ENCODE assay signal across 10 cellular contexts in genomic region chr15:78035861-78036476, GRCh38. TPM values are rescaled to one million over a fixed set of nuclear protein-coding genes. Genes with fewer than 3 reads are reported as not detected.
DNase-seq lines count a peak whose midpoint lies in the region; TF ChIP-seq lines count a peak whose summit lies in the region.
"Had no signal": no experiment of that assay in that cellular context is flagged by ENCODE, and none has a peak within 500 bp of the region (broad histone marks: within the 10 kb centered on the region; RNA-seq: fewer than 3 reads in every experiment).

No MANE protein-coding gene starts in this region.

- DNase-seq in CD4-positive, alpha-beta memory T cell: no peak
- DNase-seq in MM.1S (no peak), chondrocyte (ENCODE audit: low spot score) (no peak), osteocyte (ENCODE audit: extremely low spot score, unreplicated experiment) (no peak), NCI-H82 (lab: John Stamatoyannopoulos, UW) (no peak), AML-193 (lab: John Stamatoyannopoulos, UW) (no peak), NCI-H1417 treated with DMSO at 0.1 percent for 48 hours (lab: John Stamatoyannopoulos, UW) (no peak), NCI-H2081 treated with DMSO at 0.1 percent for 48 hours (lab: John Stamatoyannopoulos, UW) (no peak)

- H2AFZ ChIP-seq in MM.1S (ENCODE audit: low read length): no peak overlapping the region

- POLR2A ChIA-PET in CD4-positive, alpha-beta memory T cell (lab: Charles Lee; ENCODE audit: partially characterized antibody): interaction anchor here (0.8 to 32.5 kb wide), 10 partner anchors 8 to 72 kb away, joined by 3 to 984 read pairs (median 8); partner anchors contain the start of gene TBC1D2B

- CTCF ChIA-PET in CD4-positive, alpha-beta memory T cell (lab: Charles Lee; ENCODE audit: partially characterized antibody): interaction anchor here (1.0 to 5.1 kb wide), 12 partner anchors 12 to 94 kb away, joined by 3 to 45 read pairs (median 14); no protein-coding TSS in a partner anchor

- H3K27me3 ChIP-seq in CD4-positive, alpha-beta memory T cell (ENCODE audit: insufficient read depth, low read length): no peaks in the 10 kb centered on the region
- H3K27me3 ChIP-seq in MM.1S (replicated peaks; ENCODE audit: insufficient read depth, low read length): no peaks in the 10 kb centered on the region

- peak overlapping the region; percentile 86 for H3K4me2 ChIP-seq in MM.1S (ENCODE audit: low read depth, low read length)

- peaks cover 99% of the 10 kb centered on the region for H3K4me1 ChIP-seq in CD4-positive, alpha-beta memory T cell (ENCODE audit: insufficient read depth, low read length)
- H3K4me1 ChIP-seq in MM.1S (ENCODE audit: low read length): peaks cover 67% of the 10 kb centered on the region

- TF ChIP-seq CTCF in MM.1S (IDR thresholded peaks at IDR 0.05; ENCODE audit: low read length): no peak
- TF ChIP-seq CTCF in chondrocyte (IDR thresholded peaks at IDR 0.05): no peak
- TF ChIP-seq CTCF in osteocyte (IDR thresholded peaks at IDR 0.05): no peak

- H3K27me3 Mint-ChIP-seq in CD4-positive, alpha-beta memory T cell: no peaks in the 10 kb centered on the region
- H3K27me3 Mint-ChIP-seq in chondrocyte (ENCODE audit: low read depth) (no peaks in the 10 kb centered on the region), osteocyte (ENCODE audit: unreplicated experiment) (no peaks in the 10 kb centered on the region)

- H3K9me3 Mint-ChIP-seq in CD4-positive, alpha-beta memory T cell: no peaks in the 10 kb centered on the region
- H3K9me3 Mint-ChIP-seq in chondrocyte (ENCODE audit: low read depth) (no peaks in the 10 kb centered on the region), osteocyte (ENCODE audit: unreplicated experiment) (no peaks in the 10 kb centered on the region)

- no peaks in the 10 kb centered on the region for H4K20me1 ChIP-seq in MM.1S (ENCODE audit: insufficient read depth, low read length)

- peak overlapping the region; percentile 66 to 96 (median 91) for H3K27ac Mint-ChIP-seq in CD4-positive, alpha-beta memory T cell
- H3K27ac Mint-ChIP-seq in chondrocyte (ENCODE audit: unreplicated experiment) (peak overlapping the region; percentile 66), osteocyte (ENCODE audit: unreplicated experiment) (peak overlapping the region; percentile 64)

- peaks cover 28% of the 10 kb centered on the region for H3K79me2 ChIP-seq in MM.1S (ENCODE audit: low read length)

- H3K4me3 ChIP-seq in CD4-positive, alpha-beta memory T cell (ENCODE audit: low read length in 2 of 2): no peak overlapping the region
- 0 out of 2 replicates have a peak overlapping the region, but pooled peaks have one; percentile 44 for H3K4me3 ChIP-seq in MM.1S (ENCODE audit: low read length)

- peak overlapping the region in 7 of 8 donors; percentile 59 to 78 (median 71) for H3K4me3 Mint-ChIP-seq in CD4-positive, alpha-beta memory T cell
- H3K4me3 Mint-ChIP-seq in chondrocyte (ENCODE audit: unreplicated experiment) (no peak overlapping the region), osteocyte (ENCODE audit: unreplicated experiment) (no peak overlapping the region)

- no peaks in the 10 kb centered on the region for H3K9me3 ChIP-seq in CD4-positive, alpha-beta memory T cell (ENCODE audit: control insufficient read depth in 1 of 2, low read length in 2 of 2)
- no peaks in the 10 kb centered on the region for H3K9me3 ChIP-seq in MM.1S (replicated peaks; ENCODE audit: insufficient read depth, low read length)

- H3F3A ChIP-seq in MM.1S (ENCODE audit: insufficient read depth, low read length): peaks cover 38% of the 10 kb centered on the region

- H3K4me1 Mint-ChIP-seq in CD4-positive, alpha-beta memory T cell: peaks cover 77 to 94% (median 88%) of the 10 kb centered on the region in 4 donors
- H3K4me1 Mint-ChIP-seq in chondrocyte (ENCODE audit: low read depth) (peaks cover 32% of the 10 kb centered on the region), osteocyte (ENCODE audit: unreplicated experiment) (peaks cover 32% of the 10 kb centered on the region)

- no peaks in the 10 kb centered on the region for H3K36me3 ChIP-seq in CD4-positive, alpha-beta memory T cell (ENCODE audit: insufficient read depth, low read length)
- no peaks in the 10 kb centered on the region for H3K36me3 ChIP-seq in MM.1S (replicated peaks; ENCODE audit: insufficient read depth, low read length)

- no peak overlapping the region for H3K9ac ChIP-seq in MM.1S (ENCODE audit: low read length)

- H3K36me3 Mint-ChIP-seq in CD4-positive, alpha-beta memory T cell: peaks cover 13 to 23% of the 10 kb centered on the region in 2 donors
- H3K36me3 Mint-ChIP-seq in chondrocyte (ENCODE audit: low read depth): peaks cover 18% of the 10 kb centered on the region
- H3K36me3 Mint-ChIP-seq in osteocyte (ENCODE audit: unreplicated experiment): peaks cover 21% of the 10 kb centered on the region

- H3K27ac ChIP-seq in CD4-positive, alpha-beta memory T cell (ENCODE audit: low read depth, low read length): peak overlapping the region; percentile 69
- peak overlapping the region; percentile 88; the same call in 1 of the 2 replicates for H3K27ac ChIP-seq in MM.1S (ENCODE audit: low read length)

- intact Hi-C loops in CD4-positive, alpha-beta memory T cell (cut with micrococcal nuclease): loop anchor here (2.0 kb wide), 3 partner anchors 17 to 73 kb away; no protein-coding TSS in a partner anchor

- no peaks in the 10 kb centered on the region for H3K9me2 ChIP-seq in MM.1S (replicated peaks; ENCODE audit: insufficient read depth, low read length)

RNA-seq across cellular contexts. Expression of gene TBC1D2B, which starts 41.5 kb away (rescaled TPM):
- 100 to 1,000 TPM in 1 of 2 experiments, 10 to 100 TPM in 1; 98.1 to 114 TPM for total RNA-seq in CD4-positive, alpha-beta memory T cell
- polyA plus RNA-seq in CD4-positive, alpha-beta memory T cell: 10 to 100 TPM in 1 of 2 donors, 1 to 10 TPM in 1; 5.6 to 35.4 TPM
- total RNA-seq in chondrocyte (44.3 to 64.2 TPM (median 58.1 TPM) in 3 replicates), osteocyte (65.5 and 69.3 TPM in 2 replicates)

RNA-seq across cellular contexts. Expression of gene SH2D7, which starts 56.4 kb away (rescaled TPM):
- not detected for total RNA-seq in CD4-positive, alpha-beta memory T cell
- polyA plus RNA-seq in CD4-positive, alpha-beta memory T cell: not detected
- total RNA-seq in chondrocyte (not detected in 3 replicates), osteocyte (not detected in 2 replicates)
- total RNA-seq: dermis microvascular lymphatic vessel endothelial cell, HT1080 had no signal

Comparison
In these comparisons a context has a peak if more than half of its experiments do, and no peak if none do; other contexts are left out.
1. H3K4me3 Mint-ChIP-seq: peak in CD4-positive, alpha-beta memory T cell (7 of 8); none in chondrocyte (single experiment) and osteocyte (single experiment).
2. Peak in every context shown above with its lines, with median percentiles within 50 percentile points of each other: H3K27ac Mint-ChIP-seq.